9 cellular contexts compared by ENCODE assay signal in the genomic region with DNA sequence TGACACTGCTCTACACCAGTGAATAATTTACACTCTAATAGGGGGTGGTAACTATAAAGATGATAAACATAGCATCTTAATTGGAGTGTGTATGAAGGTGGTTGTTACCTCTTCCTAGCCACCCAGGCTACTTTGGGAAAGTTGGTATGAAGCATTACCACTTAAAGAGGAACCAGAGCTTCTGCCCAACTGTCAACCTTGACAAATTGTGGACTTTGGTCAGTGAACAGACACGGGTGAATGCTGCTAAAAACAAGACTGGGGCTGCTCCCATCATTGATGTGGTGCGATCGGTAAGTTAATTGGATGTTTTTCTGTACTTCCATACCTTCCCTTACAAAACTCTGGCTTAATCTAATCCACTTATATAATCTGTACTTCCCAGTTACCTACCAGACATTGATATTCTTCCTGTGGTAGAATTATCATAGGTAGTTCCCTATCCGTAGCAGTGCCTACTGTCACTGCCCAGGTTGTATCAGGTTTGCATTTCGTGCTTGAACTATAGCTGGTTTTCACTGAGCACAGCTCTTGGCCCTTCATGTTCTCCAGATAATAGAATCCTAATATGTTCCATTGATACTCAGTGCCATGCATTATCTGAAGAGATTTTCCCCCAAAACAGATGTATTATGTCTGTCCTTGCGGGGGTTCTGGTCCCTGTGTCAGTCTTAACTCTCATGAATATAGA. TPM values are rescaled to one million over a fixed set of nuclear protein-coding genes. Genes with fewer than 3 reads are reported as not detected.
A peak's percentile ranks its signal among the peaks of the same experiment; 100 is the strongest.
DNase-seq lines count a peak whose midpoint lies in the region; ATAC-seq and TF ChIP-seq lines count a peak whose summit lies in the region.
"Had no signal": no experiment of that assay in that cellular context is flagged by ENCODE, and none has a peak within 500 bp of the region (broad histone marks: within the 10 kb centered on the region; RNA-seq: fewer than 3 reads in every experiment).

No MANE protein-coding gene starts in this region.

- H3K9me3 ChIP-seq in CD8-positive, alpha-beta memory T cell (ENCODE audit: low read length): no peaks in the 10 kb centered on the region
- H3K9me3 ChIP-seq in MM.1S (replicated peaks; ENCODE audit: insufficient read depth, low read length): no peaks in the 10 kb centered on the region
- H3K9me3 ChIP-seq in colonic mucosa: no peaks in the 10 kb centered on the region
- H3K9me3 ChIP-seq: adrenal gland had no signal

- H3K36me3 ChIP-seq in CD8-positive, alpha-beta memory T cell (ENCODE audit: insufficient read depth, low read length): peaks cover 28% of the 10 kb centered on the region
- H3K36me3 ChIP-seq in MM.1S (replicated peaks; ENCODE audit: insufficient read depth, low read length) (peaks cover 14% of the 10 kb centered on the region; the same call in 1 of the 2 replicates), colonic mucosa (peaks cover 12% of the 10 kb centered on the region)

- peak overlapping the region; percentile 98 for H3K27ac ChIP-seq in CD8-positive, alpha-beta memory T cell (ENCODE audit: low read depth, low read length)
- H3K27ac ChIP-seq in MM.1S (ENCODE audit: low read length) (peak overlapping the region; percentile 92; the same call in 1 of the 2 replicates), colonic mucosa (peak overlapping the region; percentile 99)

- no peaks in the 10 kb centered on the region for H3K9me3 Mint-ChIP-seq in CD8-positive, alpha-beta memory T cell
- H3K9me3 Mint-ChIP-seq in natural killer cell: no peaks in the 10 kb centered on the region

- intact Hi-C loops in colonic mucosa (cut with DNase I): loop anchor here (5.0 kb wide), 1 partner anchor 128 kb away; a partner anchor contains a TSS
- intact Hi-C loops in natural killer cell (cut with micrococcal nuclease): loop anchor here (5.0 kb wide), 1 partner anchor 93 kb away; no protein-coding TSS in a partner anchor
- intact Hi-C loops in cardiac septum (cut with DNase I): loop anchor here (5.0 kb wide), 3 partner anchors 83 to 278 kb away; partner anchors contain the start of genes AKIP1 and TMEM9B

- H3K27ac Mint-ChIP-seq in CD8-positive, alpha-beta memory T cell: peak overlapping the region; percentile 96 to 99 (median 98)
- peak overlapping the region; percentile 93 for H3K27ac Mint-ChIP-seq in natural killer cell

- no peak for TF ChIP-seq CTCF in MM.1S (IDR thresholded peaks at IDR 0.05; ENCODE audit: low read length)
- TF ChIP-seq CTCF in colonic mucosa (IDR thresholded peaks at IDR 0.05): no peak
- no peak for TF ChIP-seq CTCF in natural killer cell (IDR thresholded peaks at IDR 0.05)

- 0 out of 2 replicates have a peak, but pooled peaks cover 7% of the 10 kb centered on the region for H4K20me1 ChIP-seq in MM.1S (ENCODE audit: insufficient read depth, low read length)

- POLR2A ChIA-PET in CD8-positive, alpha-beta memory T cell (lab: Charles Lee): no interaction called here

- peaks cover 63 to 80% (median 74%) of the 10 kb centered on the region in 3 donors for H3K4me1 Mint-ChIP-seq in CD8-positive, alpha-beta memory T cell
- H3K4me1 Mint-ChIP-seq in natural killer cell: peaks cover 52 to 57% of the 10 kb centered on the region in 2 donors

- no peaks in the 10 kb centered on the region for H3K27me3 ChIP-seq in CD8-positive, alpha-beta memory T cell (ENCODE audit: insufficient read depth, low read length, poor library complexity, severe bottlenecking)
- no peaks in the 10 kb centered on the region for H3K27me3 ChIP-seq in MM.1S (replicated peaks; ENCODE audit: insufficient read depth, low read length)
- no peaks in the 10 kb centered on the region for H3K27me3 ChIP-seq in colonic mucosa
- H3K27me3 ChIP-seq: adrenal gland had no signal

- peak overlapping the region; percentile 99; the same call in 1 of the 2 replicates for H3K9ac ChIP-seq in MM.1S (ENCODE audit: low read length)
- peak overlapping the region in 1 of 2 donors; percentile 99 for H3K9ac ChIP-seq in colonic mucosa (ENCODE audit: low read depth in 2 of 2, low read length in 2 of 2)

- H3K4me3 Mint-ChIP-seq in CD8-positive, alpha-beta memory T cell: peak overlapping the region; percentile 78 to 97 (median 95)
- peak overlapping the region; percentile 45 for H3K4me3 Mint-ChIP-seq in natural killer cell

- H3K4me1 ChIP-seq in CD8-positive, alpha-beta memory T cell (ENCODE audit: insufficient read depth, low read length): peaks cover 43% of the 10 kb centered on the region
- H3K4me1 ChIP-seq in MM.1S (ENCODE audit: low read length): peaks cover 39% of the 10 kb centered on the region
- H3K4me1 ChIP-seq in colonic mucosa: peaks cover 20% of the 10 kb centered on the region

- peak overlapping the region; percentile 90 for H3K4me2 ChIP-seq in MM.1S (ENCODE audit: low read depth, low read length)

- no peak overlapping the region for H2AFZ ChIP-seq in MM.1S (ENCODE audit: low read length)

- H3K27me3 Mint-ChIP-seq in CD8-positive, alpha-beta memory T cell: no peaks in the 10 kb centered on the region
- no peaks in the 10 kb centered on the region for H3K27me3 Mint-ChIP-seq in natural killer cell (ENCODE audit: low read depth in 2 of 2)

- H3K9me2 ChIP-seq in MM.1S (replicated peaks; ENCODE audit: insufficient read depth, low read length): no peaks in the 10 kb centered on the region

- ATAC-seq in natural killer cell (no peak), GM18861 (IDR thresholded peaks at IDR 0.05; ENCODE audit: unreplicated experiment) (no peak)

- peak overlapping the region; percentile 96 for H3K4me3 ChIP-seq in CD8-positive, alpha-beta memory T cell (ENCODE audit: low read length)
- peak overlapping the region; percentile 99 for H3K4me3 ChIP-seq in MM.1S (ENCODE audit: low read length)
- peak overlapping the region; percentile 76 for H3K4me3 ChIP-seq in colonic mucosa

- no peak for DNase-seq in CD8-positive, alpha-beta memory T cell
- DNase-seq in MM.1S (no peak), colonic mucosa (no peak), natural killer cell (no peak), DMS79 (lab: John Stamatoyannopoulos, UW) (no peak), cardiac septum (ENCODE audit: low spot score) (no peak)
- no peak for DNase-seq in stimulated activated CD4-positive, alpha-beta T cell treated with anti-CD3 and anti-CD28 coated beads, Interleukin-4, amount 100 ng/mL, for 1 hour

- CTCF ChIA-PET in CD8-positive, alpha-beta memory T cell (lab: Charles Lee): no interaction called here

- H3K79me2 ChIP-seq in MM.1S (ENCODE audit: low read length): peaks cover 53% of the 10 kb centered on the region

- H3K36me3 Mint-ChIP-seq in CD8-positive, alpha-beta memory T cell: peaks cover 4 to 76% (median 24%) of the 10 kb centered on the region in 3 donors
- H3K36me3 Mint-ChIP-seq in natural killer cell: no peaks in the 10 kb centered on the region

- H3F3A ChIP-seq in MM.1S (ENCODE audit: insufficient read depth, low read length): peaks cover 70% of the 10 kb centered on the region

RNA-seq across cellular contexts. Expression of gene RPL27A, which starts 2.2 kb away (rescaled TPM):
- 1,000 to 10,000 TPM; 1,148 to 1,170 TPM for total RNA-seq in CD8-positive, alpha-beta memory T cell
- polyA plus RNA-seq in CD8-positive, alpha-beta memory T cell: 3,471 TPM
- total RNA-seq in colonic mucosa: 1,000 to 10,000 TPM in 1 of 2 donors, 100 to 1,000 TPM in 1; 701 to 1,045 TPM
- total RNA-seq in natural killer cell: 1,000 to 10,000 TPM in 1 of 3 donors, 100 to 1,000 TPM in 2; 672 to 1,208 (median 807) TPM
- 462 TPM for total RNA-seq in cardiac septum

RNA-seq across cellular contexts. Expression of gene TRIM66, which starts 2.3 kb away (rescaled TPM):
- 10 to 100 TPM; 27.7 to 29.7 TPM for total RNA-seq in CD8-positive, alpha-beta memory T cell
- 0.43 TPM for polyA plus RNA-seq in CD8-positive, alpha-beta memory T cell
- total RNA-seq in colonic mucosa: 10 to 100 TPM in 1 of 2 donors, 1 to 10 TPM in 1; 5.9 to 10.6 TPM
- total RNA-seq in natural killer cell: 10 to 100 TPM; 13.7 to 24.4 (median 14.3) TPM
- 3.0 TPM for total RNA-seq in cardiac septum
